30 cellular contexts compared by ENCODE assay signal in the genomic region with DNA sequence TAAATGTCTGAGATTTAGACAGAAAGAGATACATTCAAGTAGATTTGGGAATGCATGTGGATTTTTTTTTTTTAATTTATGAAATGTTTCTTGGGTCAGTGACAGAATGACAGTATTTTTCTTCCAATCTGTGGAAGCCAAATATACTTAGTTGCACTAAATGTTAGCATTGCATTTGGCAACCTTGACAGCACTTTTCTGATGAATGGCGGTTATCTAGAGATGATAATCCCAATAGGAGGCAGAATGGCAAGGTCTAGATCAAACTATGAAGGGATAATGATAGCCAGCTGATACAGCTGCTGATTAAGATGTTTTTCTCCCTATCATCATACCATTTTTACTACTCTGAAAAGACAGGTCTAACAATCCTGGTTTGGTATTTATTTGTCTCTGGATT. TPM values are rescaled to one million over a fixed set of nuclear protein-coding genes. Genes with fewer than 3 reads are reported as not detected.
DNase-seq lines count a peak whose midpoint lies in the region; ATAC-seq and TF ChIP-seq lines count a peak whose summit lies in the region.
"Had no signal": no experiment of that assay in that cellular context is flagged by ENCODE, and none has a peak within 500 bp of the region (broad histone marks: within the 10 kb centered on the region; RNA-seq: fewer than 3 reads in every experiment).

No MANE protein-coding gene starts in this region.

- H3K4me1 Mint-ChIP-seq in MCF 10A (ENCODE audit: insufficient read depth, unreplicated experiment), result peaks cover 24% of the 10 kb centered on the region
- peaks cover 59% of the 10 kb centered on the region for H3K4me1 Mint-ChIP-seq in activated naive CD8-positive, alpha-beta T cell treated with anti-CD3 and anti-CD28 coated beads for 36 hours
- peaks cover 36% of the 10 kb centered on the region for H3K4me1 Mint-ChIP-seq in chondrocyte (ENCODE audit: low read depth)

- peaks cover 9% of the 10 kb centered on the region for H3K36me3 Mint-ChIP-seq in MCF 10A (ENCODE audit: insufficient read depth, unreplicated experiment)
- H3K36me3 Mint-ChIP-seq in activated naive CD8-positive, alpha-beta T cell treated with anti-CD3 and anti-CD28 coated beads for 36 hours, result peaks cover 75% of the 10 kb centered on the region
- H3K36me3 Mint-ChIP-seq in chondrocyte (ENCODE audit: low read depth), result peaks cover 3% of the 10 kb centered on the region

- H3K79me2 ChIP-seq in Karpas-422 (ENCODE audit: low read length), result peaks cover 100% of the 10 kb centered on the region

- no peak for ATAC-seq in left ventricle myocardium superior
- ATAC-seq: gastroesophageal sphincter; lower lobe of right lung; pancreas; stimulated activated naive B cell treated with anti-CD40 and anti-IgM and Interleukin-4, amounts not matched to agents 10 μg/mL and 1 μg/mL and 100 μg/mL, for 72 hours had no signal

- no peak for TF ChIP-seq POLR2A in breast epithelium (IDR thresholded peaks at IDR 0.05)

- no peak overlapping the region for H3K9ac ChIP-seq in Karpas-422 (ENCODE audit: low read length)
- H3K9ac ChIP-seq: BLaER1 treated with 17β-estradiol and CSF1 and Interleukin-3, amounts not matched to agents 10 nM and 100 nM had no signal

- no peak overlapping the region for H3K27ac ChIP-seq in breast epithelium
- H3K27ac ChIP-seq in Karpas-422 (ENCODE audit: low read length), result peak overlapping the region; percentile 33; the same call in 1 of the 2 replicates
- H3K27ac ChIP-seq in neutrophil, result peak overlapping the region; percentile 71
- H3K27ac ChIP-seq: colonic mucosa, gastroesophageal sphincter, lower lobe of right lung, pancreas, WERI-Rb-1 had no signal

- POLR2A ChIA-PET in MCF 10A (lab: Yijun Ruan, JAX), result interaction anchor here (0.6 kb wide), 1 partner anchor 1021 kb away, joined by 4 read pairs; no protein-coding TSS in a partner anchor

- no peaks in the 10 kb centered on the region for H3K27me3 ChIP-seq in breast epithelium
- H3K27me3 ChIP-seq in Karpas-422 (ENCODE audit: low read length), result no peaks in the 10 kb centered on the region
- H3K27me3 ChIP-seq in neutrophil, result no peaks in the 10 kb centered on the region
- H3K27me3 ChIP-seq: BLaER1 treated with 17β-estradiol and CSF1 and Interleukin-3, amounts not matched to agents 10 nM and 100 nM; colonic mucosa; gastroesophageal sphincter; pancreas had no signal

- H3K4me2 ChIP-seq in Karpas-422 (ENCODE audit: low read depth, low read length, poor library complexity, severe bottlenecking), result no peak overlapping the region

- no peak for TF ChIP-seq CTCF in MCF 10A (IDR thresholded peaks at IDR 0.05; ENCODE audit: unreplicated experiment)
- no peak for TF ChIP-seq CTCF in breast epithelium (IDR thresholded peaks at IDR 0.05)
- TF ChIP-seq CTCF in neutrophil (IDR thresholded peaks at IDR 0.05), result no peak
- no peak for TF ChIP-seq CTCF in chondrocyte (IDR thresholded peaks at IDR 0.05)

- no peak for DNase-seq in MCF 10A (ENCODE audit: unreplicated experiment)
- no peak for DNase-seq in breast epithelium (ENCODE audit: low spot score in 2 of 2)
- DNase-seq in Karpas-422, result no peak
- DNase-seq in activated naive CD8-positive, alpha-beta T cell treated with anti-CD3 and anti-CD28 coated beads for 36 hours, result no peak
- no peak for DNase-seq in left ventricle myocardium superior
- no peak for DNase-seq in chondrocyte (ENCODE audit: low spot score)
- no peak for DNase-seq in EL
- DNase-seq: activated gamma-delta T cell; anterior cingulate cortex; Calu3; colonic mucosa; DMS79; effector CD4-positive, alpha-beta T cell; GF-D8; IMR-90; lower lobe of right lung; NCI-H1092 treated with DMSO at 0.1 percent for 48 hours; NCI-H1694 treated with DMSO at 0.1 percent for 48 hours; NCI-H446; NCI-H82; nephron progenitor cell; pancreas; retina; SIG-M5; stimulated activated naive B cell treated with anti-CD40 and anti-IgM and Interleukin-4, amounts not matched to agents 10 μg/mL and 1 μg/mL and 100 μg/mL, for 72 hours; WERI-Rb-1 had no signal

- no peaks in the 10 kb centered on the region for H4K20me1 ChIP-seq in Karpas-422 (ENCODE audit: insufficient read depth, low read depth, low read length)

- H3K9me3 Mint-ChIP-seq in MCF 10A (ENCODE audit: unreplicated experiment) (no peaks in the 10 kb centered on the region), chondrocyte (ENCODE audit: low read depth) (no peaks in the 10 kb centered on the region)
- peaks cover 10% of the 10 kb centered on the region for H3K9me3 Mint-ChIP-seq in activated naive CD8-positive, alpha-beta T cell treated with anti-CD3 and anti-CD28 coated beads for 36 hours

- H3K36me3 ChIP-seq in breast epithelium (no peaks in the 10 kb centered on the region), Karpas-422 (ENCODE audit: insufficient read depth, low read length) (peaks cover 27% of the 10 kb centered on the region), neutrophil (no peaks in the 10 kb centered on the region)
- H3K36me3 ChIP-seq: colonic mucosa, gastroesophageal sphincter, pancreas, WERI-Rb-1 had no signal

- CTCF ChIA-PET in MCF 10A (lab: Yijun Ruan, JAX), result no interaction called here

- no peak overlapping the region for H2AFZ ChIP-seq in Karpas-422 (ENCODE audit: low read length)

- H3K4me3 ChIP-seq in breast epithelium (no peak overlapping the region), Karpas-422 (ENCODE audit: low read length) (no peak overlapping the region), neutrophil (ENCODE audit: low read depth in 1 of 2, low read length in 1 of 2) (no peak overlapping the region)
- H3K4me3 ChIP-seq: BLaER1 treated with 17β-estradiol and CSF1 and Interleukin-3, amounts not matched to agents 10 nM and 100 nM; colonic mucosa; gastroesophageal sphincter; lower lobe of right lung; pancreas; skin epidermis had no signal

- BruUV-seq in MCF 10A (replicated peaks; lab: Mats Ljungman, UMichigan), result no TSS peak

- H3K27me3 Mint-ChIP-seq in MCF 10A (ENCODE audit: insufficient read depth, unreplicated experiment) (no peaks in the 10 kb centered on the region), chondrocyte (ENCODE audit: low read depth) (no peaks in the 10 kb centered on the region)
- no peaks in the 10 kb centered on the region for H3K27me3 Mint-ChIP-seq in activated naive CD8-positive, alpha-beta T cell treated with anti-CD3 and anti-CD28 coated beads for 36 hours
- H3K27me3 Mint-ChIP-seq: stimulated activated naive B cell treated with anti-CD40 and anti-IgM and Interleukin-4, amounts not matched to agents 10 μg/mL and 1 μg/mL and 100 μg/mL, for 72 hours had no signal

- no peaks in the 10 kb centered on the region for H3K9me2 ChIP-seq in Karpas-422 (replicated peaks; ENCODE audit: insufficient read depth, low read length)

- intact Hi-C loops in MCF 10A (cut with micrococcal nuclease) (no loop called here), breast epithelium (cut with DNase I; ENCODE audit: low total_unique reads) (no loop called here), left ventricle myocardium superior (cut with micrococcal nuclease) (no loop called here)

- H3K4me3 Mint-ChIP-seq in MCF 10A (ENCODE audit: unreplicated experiment) (no peak overlapping the region), chondrocyte (ENCODE audit: unreplicated experiment) (no peak overlapping the region)
- H3K4me3 Mint-ChIP-seq in activated naive CD8-positive, alpha-beta T cell treated with anti-CD3 and anti-CD28 coated beads for 36 hours, result no peak overlapping the region
- H3K4me3 Mint-ChIP-seq: nephron progenitor cell; stimulated activated naive B cell treated with anti-CD40 and anti-IgM and Interleukin-4, amounts not matched to agents 10 μg/mL and 1 μg/mL and 100 μg/mL, for 72 hours had no signal

- H3K27ac Mint-ChIP-seq in MCF 10A (ENCODE audit: low read depth, unreplicated experiment), result peak overlapping the region; percentile 25
- H3K27ac Mint-ChIP-seq in activated naive CD8-positive, alpha-beta T cell treated with anti-CD3 and anti-CD28 coated beads for 36 hours, result peak overlapping the region; percentile 61
- H3K27ac Mint-ChIP-seq in chondrocyte (ENCODE audit: unreplicated experiment), result no peak overlapping the region
- H3K27ac Mint-ChIP-seq: nephron progenitor cell; stimulated activated naive B cell treated with anti-CD40 and anti-IgM and Interleukin-4, amounts not matched to agents 10 μg/mL and 1 μg/mL and 100 μg/mL, for 72 hours had no signal

- H3K9me3 ChIP-seq in breast epithelium, result no peaks in the 10 kb centered on the region
- H3K9me3 ChIP-seq in Karpas-422 (ENCODE audit: low read length), result no peaks in the 10 kb centered on the region
- no peaks in the 10 kb centered on the region for H3K9me3 ChIP-seq in neutrophil
- H3K9me3 ChIP-seq: colonic mucosa, gastroesophageal sphincter, lower lobe of right lung, pancreas had no signal

- H3K4me1 ChIP-seq in breast epithelium, result no peaks in the 10 kb centered on the region
- peaks cover 55% of the 10 kb centered on the region for H3K4me1 ChIP-seq in Karpas-422 (ENCODE audit: low read length)
- peaks cover 53 to 65% of the 10 kb centered on the region in 2 experiments for H3K4me1 ChIP-seq in neutrophil (ENCODE audit: control insufficient read depth in 1 of 2, insufficient read depth in 1 of 2, low read depth in 1 of 2, low read length in 1 of 2)
- H3K4me1 ChIP-seq: colonic mucosa had no signal

RNA-seq across cellular contexts. Expression of a gene that starts 41.0 kb away (rescaled TPM):
- total RNA-seq in MCF 10A (2022) (24.4 and 29.3 TPM in 2 replicates), breast epithelium (10 to 100 TPM; 25.6 to 66.2 (median 26.3) TPM), left ventricle myocardium superior (8.9 TPM), chondrocyte (6.9 to 12.9 TPM (median 12.2 TPM) in 3 replicates)
- total RNA-seq in Karpas-422 (2014; rRNA removed; shearing (Covaris generic); ENCODE audit: low replicate concordance), result 23.4 and 60.8 TPM in 2 replicates
- total RNA-seq in activated naive CD8-positive, alpha-beta T cell treated with anti-CD3 and anti-CD28 coated beads for 36 hours, result 10 to 100 TPM; 54.7 to 55.9 TPM

Comparison
In these comparisons a context has a peak if more than half of its experiments do, and no peak if none do; other contexts are left out.
1. H3K27ac ChIP-seq: peak in Karpas-422 (single experiment) and neutrophil (single experiment); none in breast epithelium (0 of 2).